Comparison of ENCODE assay signal across 1 cellular context in genomic region chr1:11499825-11500331, GRCh38.
TF ChIP-seq lines count a peak whose summit lies in the region.

No MANE protein-coding gene starts in this region.

TF ChIP-seq in GM23338, 12 proteins besides CTCF, POLR2A, EP300 and RAD21 (continued from another document):
- TF ChIP-seq STAT1 (IDR thresholded peaks at IDR 0.05; ENCODE audit: unreplicated experiment) (no peak), ZNF114 (CRISPR knock-in tag; IDR thresholded peaks at IDR 0.05) (no peak)
TF ChIP-seq in GM23338: peak in this region for 0.
